ENCODE assay signal across 19 cellular contexts in genomic region chr16:59887856-59888255, GRCh38.
DNase-seq lines count a peak whose midpoint lies in the region; ATAC-seq and TF ChIP-seq lines count a peak whose summit lies in the region.
"Had no signal": no experiment of that assay in that cellular context is flagged by ENCODE, and none has a peak within 500 bp of the region (broad histone marks: within the 10 kb centered on the region; RNA-seq: fewer than 3 reads in every experiment).

No MANE protein-coding gene starts in this region.

- CTCF ChIA-PET in mammary epithelial cell (lab: Charles Lee; ENCODE audit: low non-redundant PET), result no interaction called here

- H2AFZ ChIP-seq in mammary epithelial cell (ENCODE audit: low read depth, low read length), result peak overlapping the region; percentile 36

- H3K27ac ChIP-seq in mammary epithelial cell (ENCODE audit: insufficient read depth, low read depth, low read length) (no peak overlapping the region), breast epithelium (no peak overlapping the region)
- H3K27ac ChIP-seq: 22Rv1, BLaER1, C4-2B had no signal

- dilution Hi-C loops in mammary epithelial cell (cut with HindIII; ENCODE audit: low sequenced_read_pairs), result no loop called here

- no TSS peak for BruUV-seq in mammary epithelial cell (replicated peaks; lab: Mats Ljungman, UMichigan)

- WGBS in mammary epithelial cell (ENCODE audit: low coverage, missing lambda C conversion rate), result 10% methylated on average over 2 of the region's 2 CpGs

- no peaks in the 10 kb centered on the region for H3K79me2 ChIP-seq in mammary epithelial cell (ENCODE audit: insufficient read depth, low read length)

- H3K36me3 ChIP-seq in mammary epithelial cell (ENCODE audit: insufficient read depth, low read length) (no peaks in the 10 kb centered on the region), breast epithelium (no peaks in the 10 kb centered on the region)
- H3K36me3 ChIP-seq: BLaER1, HAP-1 had no signal

- H3K4me2 ChIP-seq in mammary epithelial cell (ENCODE audit: insufficient read depth, low read depth, low read length), result no peak overlapping the region
- H3K4me2 ChIP-seq: BLaER1 had no signal

- H3K9ac ChIP-seq in mammary epithelial cell (ENCODE audit: insufficient read depth, low read length), result no peak overlapping the region
- H3K9ac ChIP-seq: BLaER1 had no signal

- H4K20me1 ChIP-seq in mammary epithelial cell (ENCODE audit: insufficient read depth, low read length), result no peaks in the 10 kb centered on the region
- H4K20me1 ChIP-seq: BLaER1 had no signal

- no peak for ATAC-seq in GM21619 (IDR thresholded peaks at IDR 0.05; ENCODE audit: unreplicated experiment)
- ATAC-seq: CD8-positive, alpha-beta T cell had no signal

- TF ChIP-seq CTCF in mammary epithelial cell (conservative IDR thresholded peaks at IDR 0.05 in 1 of 2, IDR thresholded peaks at IDR 0.05 in 1 of 2; ENCODE audit: extremely low read depth in 1 of 2, insufficient read depth in 1 of 2, low read depth in 1 of 2, low read length in 2 of 2) (no peak), breast epithelium (IDR thresholded peaks at IDR 0.05) (no peak), GM13976 (IDR thresholded peaks at IDR 0.05; ENCODE audit: borderline replicate concordance, control extremely low read depth, extremely low read depth, insufficient read depth, missing control alignments) (no peak)

- in situ Hi-C loops in mammary epithelial cell (cut with MboI; ENCODE audit: low sequenced_read_pairs in 2 of 2) (no loop called here), GM13976 (cut with MboI; ENCODE audit: low sequenced_read_pairs, unreplicated experiment) (loop anchor here (10.0 kb wide), 1 partner anchor 57 kb away; no protein-coding TSS in a partner anchor)

- TF ChIP-seq POLR2A in breast epithelium (IDR thresholded peaks at IDR 0.05), result no peak

- H3K9me3 ChIP-seq in mammary epithelial cell (replicated peaks; ENCODE audit: insufficient read depth, low read length), result peaks cover 6% of the 10 kb centered on the region
- peaks cover 4 to 7% of the 10 kb centered on the region in 2 donors for H3K9me3 ChIP-seq in breast epithelium
- H3K9me3 ChIP-seq: Caco-2, HAP-1 had no signal

- H3K4me3 ChIP-seq in mammary epithelial cell (replicated peaks in 1 of 3; ENCODE audit: insufficient read depth in 1 of 3, low read depth in 2 of 3, low read length in 3 of 3) (no peak overlapping the region), breast epithelium (no peak overlapping the region)
- H3K4me3 ChIP-seq: BLaER1, HAP-1 had no signal

- DNase-seq in mammary epithelial cell (peak; percentile 46), breast epithelium (ENCODE audit: low spot score in 2 of 2) (no peak), M059J (ENCODE audit: low read depth) (peak; percentile 76), fibroblast of peridontal ligament (ENCODE audit: extremely low read depth) (peak; percentile 19), HK-2 (ENCODE audit: unreplicated experiment) (no peak), GM13976 (ENCODE audit: low spot score) (no peak)
- DNase-seq: Caco-2; CD4-positive, CD25-positive, alpha-beta regulatory T cell; CD8-positive, alpha-beta T cell; DMS153; DND-41; GF-D8; GOT3; HFFc6 had no signal

- H3K4me1 ChIP-seq in mammary epithelial cell (ENCODE audit: insufficient read depth, low read length), result peaks cover 31% of the 10 kb centered on the region
- H3K4me1 ChIP-seq in breast epithelium, result no peaks in the 10 kb centered on the region
- H3K4me1 ChIP-seq: BLaER1, Caco-2, HAP-1 had no signal

- intact Hi-C loops in mammary epithelial cell (cut with micrococcal nuclease) (no loop called here), breast epithelium (cut with DNase I; ENCODE audit: low total_unique reads) (no loop called here)

- H3K27me3 ChIP-seq in mammary epithelial cell (ENCODE audit: insufficient read depth, low read length) (no peaks in the 10 kb centered on the region), breast epithelium (no peaks in the 10 kb centered on the region)
- H3K27me3 ChIP-seq: BLaER1 had no signal

Comparison
In these comparisons a context has a peak if more than half of its experiments do, and no peak if none do; other contexts are left out.
1. DNase-seq: peak in mammary epithelial cell (single experiment), M059J (single experiment) and fibroblast of peridontal ligament (single experiment); none in breast epithelium (0 of 2), HK-2 (single experiment) and GM13976 (single experiment).